1 cellular context compared by ENCODE assay signal in the genomic region with DNA sequence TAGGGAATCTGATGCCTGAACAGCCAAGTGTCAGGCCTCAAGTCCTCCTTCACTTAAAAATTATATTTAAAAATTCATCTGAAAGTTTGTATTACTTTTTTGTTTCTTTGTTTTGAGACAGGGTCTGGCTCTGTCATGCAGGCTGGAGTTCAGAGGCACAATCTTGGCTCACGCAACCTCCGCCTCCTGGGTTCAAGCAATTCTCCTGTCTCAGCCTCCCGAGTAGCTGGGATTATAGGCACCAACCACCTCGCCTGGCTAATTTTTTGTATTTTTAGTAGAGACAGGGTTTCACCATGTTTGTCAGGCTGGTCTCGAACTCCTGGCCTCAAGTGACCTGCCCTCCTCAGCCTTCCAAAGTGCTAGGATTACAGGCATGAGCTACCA.
TF ChIP-seq lines count a peak whose summit lies in the region.

No MANE protein-coding gene starts in this region.

TF ChIP-seq in GM12878, 131 proteins besides CTCF, POLR2A, EP300 and RAD21:
- peak; percentile 8; the same call in 1 of the 2 replicates for TF ChIP-seq DPF2 (IDR thresholded peaks at IDR 0.05)
- 0 out of 2 replicates have a peak, but pooled peaks have one; percentile 1 for TF ChIP-seq MTA3 (IDR thresholded peaks at IDR 0.05; ENCODE audit: borderline replicate concordance, low read length)
- TF ChIP-seq, protein P1, sequence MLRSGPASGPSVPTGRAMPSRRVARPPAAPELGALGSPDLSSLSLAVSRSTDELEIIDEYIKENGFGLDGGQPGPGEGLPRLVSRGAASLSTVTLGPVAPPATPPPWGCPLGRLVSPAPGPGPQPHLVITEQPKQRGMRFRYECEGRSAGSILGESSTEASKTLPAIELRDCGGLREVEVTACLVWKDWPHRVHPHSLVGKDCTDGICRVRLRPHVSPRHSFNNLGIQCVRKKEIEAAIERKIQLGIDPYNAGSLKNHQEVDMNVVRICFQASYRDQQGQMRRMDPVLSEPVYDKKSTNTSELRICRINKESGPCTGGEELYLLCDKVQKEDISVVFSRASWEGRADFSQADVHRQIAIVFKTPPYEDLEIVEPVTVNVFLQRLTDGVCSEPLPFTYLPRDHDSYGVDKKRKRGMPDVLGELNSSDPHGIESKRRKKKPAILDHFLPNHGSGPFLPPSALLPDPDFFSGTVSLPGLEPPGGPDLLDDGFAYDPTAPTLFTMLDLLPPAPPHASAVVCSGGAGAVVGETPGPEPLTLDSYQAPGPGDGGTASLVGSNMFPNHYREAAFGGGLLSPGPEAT (IDR thresholded peaks at IDR 0.05; ENCODE audit: low read depth), result peak; percentile 49; the same call in 1 of the 2 replicates
- TF ChIP-seq, protein P2, sequence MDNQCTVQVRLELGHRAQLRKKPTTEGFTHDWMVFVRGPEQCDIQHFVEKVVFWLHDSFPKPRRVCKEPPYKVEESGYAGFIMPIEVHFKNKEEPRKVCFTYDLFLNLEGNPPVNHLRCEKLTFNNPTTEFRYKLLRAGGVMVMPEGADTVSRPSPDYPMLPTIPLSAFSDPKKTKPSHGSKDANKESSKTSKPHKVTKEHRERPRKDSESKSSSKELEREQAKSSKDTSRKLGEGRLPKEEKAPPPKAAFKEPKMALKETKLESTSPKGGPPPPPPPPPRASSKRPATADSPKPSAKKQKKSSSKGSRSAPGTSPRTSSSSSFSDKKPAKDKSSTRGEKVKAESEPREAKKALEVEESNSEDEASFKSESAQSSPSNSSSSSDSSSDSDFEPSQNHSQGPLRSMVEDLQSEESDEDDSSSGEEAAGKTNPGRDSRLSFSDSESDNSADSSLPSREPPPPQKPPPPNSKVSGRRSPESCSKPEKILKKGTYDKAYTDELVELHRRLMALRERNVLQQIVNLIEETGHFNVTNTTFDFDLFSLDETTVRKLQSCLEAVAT (IDR thresholded peaks at IDR 0.05), result peak; percentile 68; the same call in 1 of the 2 replicates
- TF ChIP-seq GATAD2B (conservative IDR thresholded peaks at IDR 0.05; ENCODE audit: low read depth), result 0 out of 2 replicates have a peak, but pooled peaks have one; percentile 5
- TF ChIP-seq ZNF217 (IDR thresholded peaks at IDR 0.05), result 0 out of 2 replicates have a peak, but pooled peaks have one; percentile 17
- peak; percentile 9 for TF ChIP-seq MEF2B (IDR thresholded peaks at IDR 0.05; ENCODE audit: partially characterized antibody, poor library complexity, severe bottlenecking)
- peak; percentile 62; the same call in 1 of the 2 replicates for TF ChIP-seq HDGF (IDR thresholded peaks at IDR 0.05)
